ENCODE assay signal across 12 cellular contexts in the genomic region with DNA sequence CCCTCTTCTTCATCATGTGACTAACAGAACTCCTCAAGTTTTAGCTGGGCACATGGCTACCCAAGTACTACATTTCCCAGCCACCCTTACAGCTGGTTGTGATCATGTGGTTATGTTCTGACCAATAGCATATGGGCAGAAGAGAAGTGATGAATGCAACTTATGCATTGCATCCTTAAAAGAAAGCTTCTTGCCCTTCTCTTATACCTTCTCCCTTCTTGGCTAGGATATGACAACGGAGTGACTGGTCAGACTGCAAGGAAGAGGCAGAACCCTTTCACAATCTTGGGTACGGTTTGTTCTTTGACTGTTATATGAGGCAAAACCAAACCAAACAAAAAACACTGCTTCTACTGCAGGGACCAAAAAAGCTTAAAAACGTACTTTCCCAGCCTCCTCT.
A peak's percentile ranks its signal among the peaks of the same experiment; 100 is the strongest.
DNase-seq lines count a peak whose midpoint lies in the region; ATAC-seq and TF ChIP-seq lines count a peak whose summit lies in the region.
"Had no signal": no experiment of that assay in that cellular context is flagged by ENCODE, and none has a peak within 500 bp of the region (broad histone marks: within the 10 kb centered on the region; RNA-seq: fewer than 3 reads in every experiment).

No MANE protein-coding gene starts in this region.

- H3K27ac ChIP-seq in OCI-LY7 (ENCODE audit: low read depth, low read length, poor library complexity, severe bottlenecking) = no peak overlapping the region
- H3K27ac ChIP-seq in gastroesophageal sphincter = peak overlapping the region in 1 of 4 donors; percentile 45
- H3K27ac ChIP-seq: BLaER1 treated with 17β-estradiol and CSF1 and Interleukin-3, amounts not matched to agents 10 nM and 100 nM; pancreas had no signal

- ATAC-seq in natural killer cell treated with Interleukin-12 subunit alpha and Interleukin-12 subunit beta and Interleukin-15 and Interleukin-18, amount 100 ng/mL, for 72 hours = peak in 1 of 2 donors; percentile 37
- ATAC-seq in natural killer cell (no peak), gastroesophageal sphincter (peak; percentile 66), HG02852 (IDR thresholded peaks at IDR 0.05; ENCODE audit: unreplicated experiment) (no peak)
- ATAC-seq: pancreas had no signal

- WGBS in gastroesophageal sphincter (ENCODE audit: low coverage in 1 of 2), 2 donors = 38 to 76% methylated on average over 3 of the region's 3 CpGs

- no peak for TF ChIP-seq EP300 in gastroesophageal sphincter (IDR thresholded peaks at IDR 0.05)

- TF ChIP-seq CTCF in natural killer cell (IDR thresholded peaks at IDR 0.05) (no peak), OCI-LY7 (conservative IDR thresholded peaks at IDR 0.05; ENCODE audit: low read length) (no peak), gastroesophageal sphincter (IDR thresholded peaks at IDR 0.05) (no peak)

- intact Hi-C loops in natural killer cell (cut with micrococcal nuclease) (loop anchor here (10.0 kb wide), 1 partner anchor 656 kb away; no protein-coding TSS in a partner anchor), OCI-LY7 (cut with micrococcal nuclease; ENCODE audit: unreplicated experiment) (loop anchor here (5.0 kb wide), 1 partner anchor 133 kb away; no protein-coding TSS in a partner anchor)

- H3K27ac Mint-ChIP-seq in natural killer cell treated with Interleukin-12 subunit alpha and Interleukin-12 subunit beta and Interleukin-15 and Interleukin-18, amount 100 ng/mL, for 72 hours = peak overlapping the region in 1 of 2 donors; percentile 38
- no peak overlapping the region for H3K27ac Mint-ChIP-seq in natural killer cell
- H3K27ac Mint-ChIP-seq: activated naive CD8-positive, alpha-beta T cell treated with anti-CD3 and anti-CD28 coated beads for 36 hours had no signal

- no peaks in the 10 kb centered on the region for H3K36me3 Mint-ChIP-seq in natural killer cell treated with Interleukin-12 subunit alpha and Interleukin-12 subunit beta and Interleukin-15 and Interleukin-18, amount 100 ng/mL, for 72 hours
- H3K36me3 Mint-ChIP-seq in natural killer cell = no peaks in the 10 kb centered on the region
- H3K36me3 Mint-ChIP-seq: activated naive CD8-positive, alpha-beta T cell treated with anti-CD3 and anti-CD28 coated beads for 36 hours had no signal

- peak overlapping the region; percentile 92 for H2AFZ ChIP-seq in OCI-LY7 (ENCODE audit: low read length)

- DNase-seq in natural killer cell treated with Interleukin-12 subunit alpha and Interleukin-12 subunit beta and Interleukin-15 and Interleukin-18, amount 100 ng/mL, for 72 hours (ENCODE audit: low spot score) = no peak
- no peak for DNase-seq in natural killer cell
- DNase-seq in OCI-LY7 (ENCODE audit: low spot score) = peak; percentile 60
- no peak for DNase-seq in cerebellar nuclear complex (lab: John Stamatoyannopoulos, UW)
- DNase-seq in stimulated activated CD4-positive, alpha-beta T cell treated with anti-CD3 and anti-CD28 coated beads, Interleukin-2, amount 100 ng/mL, for 24 hours = no peak
- no peak for DNase-seq in cerebellar cortex (ENCODE audit: low spot score)
- DNase-seq: NCI-H187 treated with DMSO at 0.1 percent for 48 hours, pancreas had no signal

- no peaks in the 10 kb centered on the region for H3K9me3 Mint-ChIP-seq in natural killer cell treated with Interleukin-12 subunit alpha and Interleukin-12 subunit beta and Interleukin-15 and Interleukin-18, amount 100 ng/mL, for 72 hours
- no peaks in the 10 kb centered on the region for H3K9me3 Mint-ChIP-seq in natural killer cell
- H3K9me3 Mint-ChIP-seq: activated naive CD8-positive, alpha-beta T cell treated with anti-CD3 and anti-CD28 coated beads for 36 hours had no signal

- H3K27me3 Mint-ChIP-seq in natural killer cell treated with Interleukin-12 subunit alpha and Interleukin-12 subunit beta and Interleukin-15 and Interleukin-18, amount 100 ng/mL, for 72 hours = peaks cover 12 to 17% of the 10 kb centered on the region in 2 donors
- peaks cover 25 to 32% of the 10 kb centered on the region in 2 donors for H3K27me3 Mint-ChIP-seq in natural killer cell (ENCODE audit: low read depth in 2 of 2)

- no peaks in the 10 kb centered on the region for H3K9me2 ChIP-seq in OCI-LY7 (ENCODE audit: insufficient read depth, low read length)

- TF ChIP-seq POLR2A in gastroesophageal sphincter (IDR thresholded peaks at IDR 0.05) = no peak

- peak overlapping the region; percentile 5 for H3K4me3 Mint-ChIP-seq in natural killer cell treated with Interleukin-12 subunit alpha and Interleukin-12 subunit beta and Interleukin-15 and Interleukin-18, amount 100 ng/mL, for 72 hours
- H3K4me3 Mint-ChIP-seq in natural killer cell = no peak overlapping the region
- H3K4me3 Mint-ChIP-seq: activated naive CD8-positive, alpha-beta T cell treated with anti-CD3 and anti-CD28 coated beads for 36 hours had no signal

- POLR2A ChIA-PET in OCI-LY7 (lab: Charles Lee) = interaction anchor here (0.5 to 2.8 kb wide), 19 partner anchors 9 to 909 kb away, joined by 3 to 28 read pairs (median 4); no protein-coding TSS in a partner anchor

- no peaks in the 10 kb centered on the region for H4K20me1 ChIP-seq in OCI-LY7 (ENCODE audit: insufficient read depth, low read length)
- H4K20me1 ChIP-seq: BLaER1 treated with 17β-estradiol and CSF1 and Interleukin-3, amounts not matched to agents 10 nM and 100 nM had no signal

- CTCF ChIA-PET in OCI-LY7 (lab: Charles Lee; ENCODE audit: unreplicated experiment) = interaction anchor here (0.6 to 1.1 kb wide), 4 partner anchors 12 to 792 kb away, joined by 3 to 4 read pairs (median 3); no protein-coding TSS in a partner anchor

- peaks cover 28% of the 10 kb centered on the region for H3K27me3 ChIP-seq in gastroesophageal sphincter

- no peaks in the 10 kb centered on the region for H3K79me2 ChIP-seq in OCI-LY7 (ENCODE audit: insufficient read depth, low read depth, low read length)

- no peak overlapping the region for H3K4me3 ChIP-seq in OCI-LY7 (ENCODE audit: low read depth, low read length, poor library complexity, severe bottlenecking)
- no peak overlapping the region for H3K4me3 ChIP-seq in gastroesophageal sphincter
- H3K4me3 ChIP-seq: BLaER1 treated with 17β-estradiol and CSF1 and Interleukin-3, amounts not matched to agents 10 nM and 100 nM; pancreas had no signal

- peaks cover 11 to 26% of the 10 kb centered on the region in 2 donors for H3K4me1 Mint-ChIP-seq in natural killer cell treated with Interleukin-12 subunit alpha and Interleukin-12 subunit beta and Interleukin-15 and Interleukin-18, amount 100 ng/mL, for 72 hours (ENCODE audit: low read depth in 2 of 2)
- H3K4me1 Mint-ChIP-seq in natural killer cell = peaks cover 4 to 11% of the 10 kb centered on the region in 2 donors

- peak overlapping the region; percentile 45 for H3K4me2 ChIP-seq in OCI-LY7 (ENCODE audit: low read length)
- H3K4me2 ChIP-seq: BLaER1 treated with 17β-estradiol and CSF1 and Interleukin-3, amounts not matched to agents 10 nM and 100 nM had no signal

- no peaks in the 10 kb centered on the region for H3K9me3 ChIP-seq in OCI-LY7 (ENCODE audit: low read length)
- H3K9me3 ChIP-seq in gastroesophageal sphincter = no peaks in the 10 kb centered on the region
- H3K9me3 ChIP-seq: BLaER1 treated with 17β-estradiol and CSF1 and Interleukin-3, amounts not matched to agents 10 nM and 100 nM; pancreas had no signal

- peaks cover 59% of the 10 kb centered on the region for H3K4me1 ChIP-seq in OCI-LY7 (ENCODE audit: insufficient read depth, low read length, poor library complexity, severe bottlenecking)
- peaks cover 0 to 10% (median 0%) of the 10 kb centered on the region in 3 donors for H3K4me1 ChIP-seq in gastroesophageal sphincter
- H3K4me1 ChIP-seq: pancreas had no signal

- H3K36me3 ChIP-seq in OCI-LY7 (ENCODE audit: insufficient read depth, low read length) = no peaks in the 10 kb centered on the region
- H3K36me3 ChIP-seq in gastroesophageal sphincter = no peaks in the 10 kb centered on the region
- H3K36me3 ChIP-seq: BLaER1 treated with 17β-estradiol and CSF1 and Interleukin-3, amounts not matched to agents 10 nM and 100 nM; pancreas had no signal

- BruUV-seq in OCI-LY7 (replicated peaks; lab: Mats Ljungman, UMichigan) = no TSS peak
